In genomic region chr5:160470437-160471341, GRCh38 we compare ENCODE assay signal across 9 cellular contexts. TPM values are rescaled to one million over a fixed set of nuclear protein-coding genes. Genes with fewer than 3 reads are reported as not detected.
DNase-seq lines count a peak whose midpoint lies in the region; ATAC-seq and TF ChIP-seq lines count a peak whose summit lies in the region.
"Had no signal": no experiment of that assay in that cellular context is flagged by ENCODE, and none has a peak within 500 bp of the region (broad histone marks: within the 10 kb centered on the region; RNA-seq: fewer than 3 reads in every experiment).

No MANE protein-coding gene starts in this region.

- H3K9me2 ChIP-seq in DOHH2 (replicated peaks; ENCODE audit: control insufficient read depth, low read length), result no peaks in the 10 kb centered on the region

- H3K27me3 ChIP-seq in DOHH2 (ENCODE audit: control insufficient read depth, low read length), result no peaks in the 10 kb centered on the region
- H3K27me3 ChIP-seq in adrenal gland, result no peaks in the 10 kb centered on the region
- H3K27me3 ChIP-seq in muscle layer of duodenum (ENCODE audit: low read depth, low read length), result no peaks in the 10 kb centered on the region

- ATAC-seq in GM21723 (IDR thresholded peaks at IDR 0.05; ENCODE audit: unreplicated experiment) (no peak), GM21825 (IDR thresholded peaks at IDR 0.05; ENCODE audit: unreplicated experiment) (no peak), HG03135 (IDR thresholded peaks at IDR 0.05; ENCODE audit: unreplicated experiment) (no peak), HG02642 (IDR thresholded peaks at IDR 0.05; ENCODE audit: poor library complexity, unreplicated experiment) (no peak)

- H3K36me3 ChIP-seq in DOHH2 (ENCODE audit: control insufficient read depth, low read length) (peaks cover 52% of the 10 kb centered on the region), adrenal gland (replicated peaks in 1 of 2) (no peaks in the 10 kb centered on the region), muscle layer of duodenum (ENCODE audit: control insufficient read depth in 1 of 2, insufficient read depth in 2 of 2, low read length in 2 of 2) (no peaks in the 10 kb centered on the region)

- H3K4me3 ChIP-seq in DOHH2 (ENCODE audit: low read length), result peak overlapping the region; percentile 79
- H3K4me3 ChIP-seq in LNCaP clone FGC (ENCODE audit: low read depth, low read length), result no peak overlapping the region
- H3K4me3 ChIP-seq in adrenal gland, result no peak overlapping the region
- no peak overlapping the region for H3K4me3 ChIP-seq in muscle layer of duodenum (ENCODE audit: low read depth in 1 of 2, low read length in 2 of 2)

- H3K79me2 ChIP-seq in DOHH2 (ENCODE audit: control insufficient read depth, low read length), result peaks cover 76% of the 10 kb centered on the region

- DNase-seq in LNCaP clone FGC (ENCODE audit: low read depth) (peak; percentile 6), adrenal gland (peak in 4 of 7 donors; percentile 4 to 51 (median 16))
- DNase-seq: stimulated activated CD4-positive, alpha-beta T cell treated with anti-CD3 and anti-CD28 coated beads, Interleukin-4, amount 100 ng/mL, for 1 hour had no signal

- TF ChIP-seq POLR2A in adrenal gland (IDR thresholded peaks at IDR 0.05), result no peak

- peaks cover 8% of the 10 kb centered on the region; the same call in 1 of the 2 replicates for H4K20me1 ChIP-seq in DOHH2 (ENCODE audit: control insufficient read depth, insufficient read depth, low read depth, low read length)

- intact Hi-C loops in adrenal gland (cut with DNase I), result no loop called here

- 26 to 34% (median 27%) methylated on average over 7 of the region's 7 CpGs for WGBS in adrenal gland, 4 donors

- H3K27ac ChIP-seq in DOHH2 (ENCODE audit: low read depth, low read length) (peak overlapping the region; percentile 33), adrenal gland (peak overlapping the region in 1 of 5 donors; percentile 7), muscle layer of duodenum (ENCODE audit: low read length) (peak overlapping the region; percentile 27)

- peaks cover 10% of the 10 kb centered on the region for H3F3A ChIP-seq in DOHH2 (ENCODE audit: control insufficient read depth, insufficient read depth)

- H3K4me1 ChIP-seq in DOHH2 (ENCODE audit: control insufficient read depth, low read length) (peaks cover 58% of the 10 kb centered on the region), adrenal gland (replicated peaks in 1 of 2) (peaks cover 0 to 5% of the 10 kb centered on the region in 2 donors), muscle layer of duodenum (ENCODE audit: control insufficient read depth in 1 of 2, insufficient read depth in 2 of 2, low read length in 2 of 2) (peaks cover 18 to 35% of the 10 kb centered on the region in 2 donors)

- H3K9me3 ChIP-seq in DOHH2 (ENCODE audit: control insufficient read depth, insufficient read depth, low read length) (no peaks in the 10 kb centered on the region), adrenal gland (replicated peaks in 1 of 3) (no peaks in the 10 kb centered on the region), muscle layer of duodenum (ENCODE audit: control insufficient read depth in 1 of 2, low read length in 2 of 2) (no peaks in the 10 kb centered on the region)

- H3K4me2 ChIP-seq in DOHH2 (ENCODE audit: low read length), result peak overlapping the region; percentile 75

- no peak for TF ChIP-seq CTCF in DOHH2 (IDR thresholded peaks at IDR 0.05; ENCODE audit: low read depth, low read length, poor library complexity, severe bottlenecking)
- no peak for TF ChIP-seq CTCF in LNCaP clone FGC (IDR thresholded peaks at IDR 0.05; ENCODE audit: control insufficient read depth, extremely low read depth, insufficient read depth)
- TF ChIP-seq CTCF in adrenal gland (IDR thresholded peaks at IDR 0.05), result no peak

RNA-seq across cellular contexts. Expression of gene PTTG1, which starts 49.0 kb away (rescaled TPM):
- total RNA-seq in adrenal gland, result 10 to 100 TPM in 3 of 8 donors, 1 to 10 TPM in 5; 2.2 to 15.2 (median 6.0) TPM
- polyA plus RNA-seq in adrenal gland, result 1 to 10 TPM; 3.2 to 8.7 (median 4.8) TPM

RNA-seq across cellular contexts. Expression of gene SLU7, which starts 51.8 kb away (rescaled TPM):
- 100 to 1,000 TPM in 1 of 8 donors, 10 to 100 TPM in 7; 34.6 to 138 (median 47.9) TPM for total RNA-seq in adrenal gland
- polyA plus RNA-seq in adrenal gland, result 10 to 100 TPM; 27.1 to 50.2 (median 49.1) TPM
